Comparison of ENCODE assay signal across 5 cellular contexts in the genomic region with DNA sequence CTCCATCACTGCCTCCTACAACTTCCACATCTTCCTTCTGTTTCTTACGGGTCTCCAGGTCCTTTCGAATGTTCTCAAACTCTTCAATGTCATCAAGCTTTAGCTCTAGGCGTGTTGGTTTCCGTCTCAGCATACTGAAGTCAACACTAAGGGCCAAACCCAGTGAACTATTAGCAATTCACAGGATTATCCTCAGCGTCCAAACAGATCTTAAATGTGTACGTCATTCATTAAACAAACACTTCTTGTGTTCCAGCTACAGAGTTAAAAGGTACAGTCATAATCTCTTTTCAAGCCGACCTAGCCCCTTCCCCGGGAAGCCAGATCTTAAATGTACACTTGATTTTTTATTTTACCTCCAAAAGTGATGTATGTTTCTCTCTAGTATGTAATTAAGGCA. TPM values are rescaled to one million over a fixed set of nuclear protein-coding genes. Genes with fewer than 3 reads are reported as not detected.
DNase-seq lines count a peak whose midpoint lies in the region; ATAC-seq, FAIRE-seq and TF ChIP-seq lines count a peak whose summit lies in the region.
"Not testable (repeated sequence)": the region's sequence is repeated elsewhere in the genome, so short reads cannot be mapped to it uniquely, and the experiment has no call there.

No MANE protein-coding gene starts in this region.

- H3K4me1 Mint-ChIP-seq in astrocyte (ENCODE audit: low read depth, unreplicated experiment) = not testable (repeated sequence)

- CTCF ChIA-PET in HepG2 (lab: Yijun Ruan, JAX; ENCODE audit: low intra/inter-chr PET ratio, low total read pairs) = not testable (repeated sequence)

- dilution Hi-C loops in keratinocyte (cut with MboI; ENCODE audit: extremely low pct_ligation_motif_present, low sequenced_read_pairs) = not testable (repeated sequence)

- TF ChIP-seq CTCF in astrocyte (IDR thresholded peaks at IDR 0.05; ENCODE audit: insufficient read depth, low read depth, low read length); keratinocyte (optimal IDR thresholded peaks at IDR 0.05 in 1 of 3, IDR thresholded peaks at IDR 0.05 in 1 of 3, conservative IDR thresholded peaks at IDR 0.05 in 1 of 3; ENCODE audit: extremely low read depth in 1 of 3, insufficient read depth in 2 of 3, low read length in 3 of 3); HepG2 (CRISPR knock-in tag; IDR thresholded peaks at IDR 0.05): not testable (repeated sequence)

- not testable (repeated sequence) for H3K4me3 ChIP-seq in astrocyte (ENCODE audit: insufficient read depth, low read depth, low read length); keratinocyte (ENCODE audit: control insufficient read depth in 2 of 3, extremely low read depth in 1 of 3, insufficient read depth in 2 of 3, low read depth in 1 of 3, low read length in 3 of 3); HepG2 (replicated peaks in 1 of 3; ENCODE audit: insufficient read depth in 1 of 3, low read depth in 2 of 3, low read length in 3 of 3)

- not testable (repeated sequence) for H3K79me2 ChIP-seq in astrocyte (ENCODE audit: insufficient read depth, low read length); keratinocyte (ENCODE audit: control insufficient read depth, insufficient read depth, low read length); HepG2 (ENCODE audit: insufficient read depth, low read length)

- H3K27ac Mint-ChIP-seq in astrocyte (ENCODE audit: unreplicated experiment) = not testable (repeated sequence)

- not testable (repeated sequence) for TF ChIP-seq POLR2A in GM12891 (IDR thresholded peaks at IDR 0.05; ENCODE audit: low read depth, low read length); HepG2 (IDR thresholded peaks at IDR 0.05; ENCODE audit: insufficient read depth in 1 of 2, low read depth in 2 of 2, low read length in 2 of 2)

- not testable (repeated sequence) for TF ChIP-seq EP300 in HepG2 (IDR thresholded peaks at IDR 0.05; ENCODE audit: low read depth in 2 of 2, low read length in 2 of 2); HepG2 (CRISPR knock-in tag; IDR thresholded peaks at IDR 0.05; ENCODE audit: borderline replicate concordance)

- FAIRE-seq in GM12891 (lab: Jason Lieb, UNC) (peak; percentile 69), GM19239 (lab: Jason Lieb, UNC) (peak; percentile 51), astrocyte (lab: Jason Lieb, UNC) (peak; percentile 55), keratinocyte (lab: Jason Lieb, UNC) (peak; percentile 70), HepG2 (lab: Jason Lieb, UNC) (peak; percentile 54)

- H3K9ac ChIP-seq in astrocyte (ENCODE audit: low read length); keratinocyte (ENCODE audit: control insufficient read depth, extremely low read depth, insufficient read depth, low read length); HepG2 (ENCODE audit: insufficient read depth, low read depth, low read length): not testable (repeated sequence)

- not testable (repeated sequence) for TF ChIP-seq RAD21 in HepG2 (CRISPR knock-in tag; IDR thresholded peaks at IDR 0.05)

- in situ Hi-C loops in HepG2 (cut with HindIII; ENCODE audit: extremely low pct_ligation_motif_present, low pct_unique_long_range_greater_than_20kb) = not testable (repeated sequence)

- H3K27me3 ChIP-seq in astrocyte (ENCODE audit: insufficient read depth, low read length); keratinocyte (ENCODE audit: control insufficient read depth, extremely low read depth, insufficient read depth, low read length); HepG2 (ENCODE audit: control insufficient read depth in 1 of 2, insufficient read depth in 2 of 2, low read length in 2 of 2): not testable (repeated sequence)

- H2AFZ ChIP-seq in astrocyte (ENCODE audit: low read depth, low read length); keratinocyte (ENCODE audit: control insufficient read depth, low read length); HepG2 (ENCODE audit: low read length): not testable (repeated sequence)

- 94% methylated on average over 8 of the region's 8 CpGs for WGBS in HepG2 (ENCODE audit: low lambda C conversion rate)

- H3K27me3 Mint-ChIP-seq in astrocyte (ENCODE audit: low read depth, unreplicated experiment) = not testable (repeated sequence)

- not testable (repeated sequence) for H3K9me3 Mint-ChIP-seq in astrocyte (ENCODE audit: unreplicated experiment)

- ATAC-seq in HepG2 = not testable (repeated sequence)

- not testable (repeated sequence) for DNase-seq in GM12891 (ENCODE audit: insufficient read length, low spot score); GM19239 (ENCODE audit: insufficient read length, low spot score); astrocyte (ENCODE audit: low read depth); keratinocyte (ENCODE audit: low read depth, low spot score); HepG2 (ENCODE audit: low spot score)

- POLR2A ChIA-PET in HepG2 (lab: Yijun Ruan, JAX) = not testable (repeated sequence)

- H3K27ac ChIP-seq in astrocyte (ENCODE audit: low read depth, low read length); keratinocyte (ENCODE audit: control insufficient read depth, insufficient read depth, low read length); HepG2 (ENCODE audit: extremely low read length, insufficient read depth, low read length): not testable (repeated sequence)

- not testable (repeated sequence) for H3K9me3 ChIP-seq in astrocyte (ENCODE audit: insufficient read depth, low read depth, low read length); keratinocyte (ENCODE audit: control insufficient read depth, low read depth, low read length); HepG2 (ENCODE audit: low read length)

- intact Hi-C loops in HepG2 (cut with micrococcal nuclease; ENCODE audit: unreplicated experiment) = not testable (repeated sequence)

- not testable (repeated sequence) for H4K20me1 ChIP-seq in astrocyte (ENCODE audit: insufficient read depth, low read length); keratinocyte (ENCODE audit: control insufficient read depth, extremely low read depth, insufficient read depth, low read length); HepG2 (ENCODE audit: insufficient read depth, low read length)

- not testable (repeated sequence) for H3K4me1 ChIP-seq in astrocyte (ENCODE audit: insufficient read depth, low read length); keratinocyte (ENCODE audit: control insufficient read depth, extremely low read depth, insufficient read depth, low read length); HepG2 (ENCODE audit: insufficient read depth, low read length)

- not testable (repeated sequence) for H3K4me3 Mint-ChIP-seq in astrocyte (ENCODE audit: unreplicated experiment)

- not testable (repeated sequence) for H3K4me2 ChIP-seq in astrocyte (ENCODE audit: low read length); keratinocyte (ENCODE audit: control insufficient read depth, extremely low read depth, insufficient read depth, low read depth, low read length); HepG2 (ENCODE audit: low read depth, low read length)

- H3K36me3 ChIP-seq in astrocyte (ENCODE audit: insufficient read depth, low read length); keratinocyte (ENCODE audit: control insufficient read depth in 2 of 2, extremely low read depth in 1 of 2, insufficient read depth in 2 of 2, low read length in 2 of 2); HepG2 (replicated peaks in 1 of 2; ENCODE audit: control insufficient read depth in 1 of 2, insufficient read depth in 2 of 2, low read length in 2 of 2): not testable (repeated sequence)

- H3K9me1 ChIP-seq in keratinocyte (ENCODE audit: control insufficient read depth, extremely low read depth, insufficient read depth, low read length) = not testable (repeated sequence)

- not testable (repeated sequence) for BruUV-seq in HepG2 (replicated peaks; lab: Mats Ljungman, UMichigan)

- peaks cover 12% of the 10 kb centered on the region for H3K36me3 Mint-ChIP-seq in astrocyte (ENCODE audit: low read depth, unreplicated experiment)

RNA-seq across cellular contexts. Expression of a gene that starts 24.0 kb away (rescaled TPM):
- polyA plus RNA-seq in GM12891 (2012; ENCODE audit: low read depth, missing spikeins) = 0.37 TPM
- total RNA-seq in astrocyte (0.94 and 1.3 TPM in 2 replicates), HepG2 (2016; rRNA removed; fragmentation: Illumina TruSeq; extraction: Trizol) (3.8 and 8.2 TPM in 2 replicates)
- polyA plus RNA-seq in keratinocyte (9.5 to 18.6 TPM (median 12.5 TPM) in 3 replicates), HepG2 (2011; rRNA removed) (3.6 and 3.9 TPM in 2 replicates)
- polyA plus RNA-seq in keratinocyte (2011; ENCODE audit: low read depth) = 13.9 TPM
- polyA plus RNA-seq in keratinocyte (2011; cell fraction: cytosol; rRNA removed) = 6.5 and 7.7 TPM in 2 replicates
- 21.2 and 24.3 TPM in 2 replicates for polyA plus RNA-seq in keratinocyte (2011; cell fraction: nucleus; rRNA removed)
- 6.2 and 8.0 TPM in 2 replicates for polyA plus RNA-seq in keratinocyte (2012; ENCODE audit: low replicate concordance)
- 13.1 to 30.0 TPM (median 18.0 TPM) in 3 replicates for polyA minus RNA-seq in keratinocyte
- 14.2 TPM for polyA minus RNA-seq in keratinocyte (2011; cell fraction: cytosol; rRNA and poly(A)+ RNA removed)
- 11.6 and 24.7 TPM in 2 replicates for polyA minus RNA-seq in keratinocyte (2011; cell fraction: nucleus; rRNA and poly(A)+ RNA removed)
- 0.71 and 0.97 TPM in 2 replicates for total RNA-seq in HepG2 (2016; cell fraction: cytosol; rRNA removed; fragmentation: Illumina TruSeq; extraction: Trizol; ENCODE audit: low read depth)
- 3.5 and 7.5 TPM in 2 replicates for total RNA-seq in HepG2 (2016; cell fraction: insoluble cytoplasmic fraction; rRNA removed; fragmentation: Illumina TruSeq; extraction: Trizol)
- total RNA-seq in HepG2 (2016; cell fraction: membrane; rRNA removed; fragmentation: Illumina TruSeq; extraction: Trizol) = 1.2 and 1.4 TPM in 2 replicates
- total RNA-seq in HepG2 (2016; cell fraction: nucleus; rRNA removed; fragmentation: Illumina TruSeq; extraction: Trizol) = 14.1 and 16.6 TPM in 2 replicates
- polyA plus RNA-seq in HepG2 (2011; cell fraction: cytosol; rRNA removed) = 0.67 and 0.81 TPM in 2 replicates
- polyA plus RNA-seq in HepG2 (2011; cell fraction: nucleus; rRNA removed) = 11.8 and 16.8 TPM in 2 replicates
- 1.4 and 2.1 TPM in 2 replicates for polyA plus RNA-seq in HepG2 (2012)
- 0.27 and 0.29 TPM in 2 replicates for polyA plus RNA-seq in HepG2 (2016; cell fraction: cytosol; fragmentation: Illumina TruSeq; extraction: Trizol; ENCODE audit: low read depth)
- polyA plus RNA-seq in HepG2 (2016; cell fraction: insoluble cytoplasmic fraction; fragmentation: Illumina TruSeq; extraction: Trizol; ENCODE audit: low read depth) = 2.0 and 2.9 TPM in 2 replicates
- polyA plus RNA-seq in HepG2 (2016; cell fraction: membrane; fragmentation: Illumina TruSeq; extraction: Trizol; ENCODE audit: low read depth) = 0.64 and 0.73 TPM in 2 replicates
- polyA plus RNA-seq in HepG2 (2016; cell fraction: nucleus; fragmentation: Illumina TruSeq; extraction: Trizol; ENCODE audit: insufficient read depth, low read depth) = 29.1 and 31.2 TPM in 2 replicates
- polyA minus RNA-seq in HepG2 (2011; rRNA and poly(A)+ RNA removed; ENCODE audit: low replicate concordance) = 2.4 and 13.2 TPM in 2 replicates
- polyA minus RNA-seq in HepG2 (2011; cell fraction: cytosol; rRNA and poly(A)+ RNA removed) = 0.97 and 1.2 TPM in 2 replicates
- 5.3 and 5.7 TPM in 2 replicates for polyA minus RNA-seq in HepG2 (2011; cell fraction: nucleus; rRNA and poly(A)+ RNA removed)
